In the genomic region with DNA sequence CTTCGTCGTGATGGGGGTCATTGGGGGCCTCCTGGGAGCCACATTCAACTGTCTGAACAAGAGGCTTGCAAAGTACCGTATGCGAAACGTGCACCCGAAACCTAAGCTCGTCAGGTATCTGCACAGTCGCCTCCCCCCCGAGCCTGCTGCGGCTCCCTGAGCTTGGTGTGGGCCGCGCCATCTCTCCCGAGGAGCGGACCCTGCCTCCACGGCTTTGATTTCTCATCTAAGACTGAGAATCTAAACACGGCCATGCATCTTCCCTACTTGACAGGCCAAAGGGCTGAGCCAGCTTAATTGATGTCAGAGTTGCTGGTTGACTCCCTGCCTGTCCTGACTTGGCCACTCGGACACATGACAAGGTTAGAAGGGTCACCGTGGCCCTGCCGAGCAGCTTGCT, we compare ENCODE assay signal across 17 cellular contexts. TPM values are rescaled to one million over a fixed set of nuclear protein-coding genes. Genes with fewer than 3 reads are reported as not detected.
DNase-seq lines count a peak whose midpoint lies in the region; ATAC-seq, FAIRE-seq and TF ChIP-seq lines count a peak whose summit lies in the region.
"Had no signal": no experiment of that assay in that cellular context is flagged by ENCODE, and none has a peak within 500 bp of the region (broad histone marks: within the 10 kb centered on the region; RNA-seq: fewer than 3 reads in every experiment).

No MANE protein-coding gene starts in this region.

- no peak for FAIRE-seq in H1 (lab: Jason Lieb, UNC)
- FAIRE-seq: H54 had no signal

- no peak overlapping the region for H2BK12ac ChIP-seq in H1 (ENCODE audit: low read depth, low read length)

- H3K9me3 Mint-ChIP-seq in natural killer cell treated with Interleukin-12 subunit alpha and Interleukin-12 subunit beta and Interleukin-15 and Interleukin-18, amount 100 ng/mL, for 72 hours = no peaks in the 10 kb centered on the region
- H3K9me3 Mint-ChIP-seq in natural killer cell = no peaks in the 10 kb centered on the region
- no peaks in the 10 kb centered on the region for H3K9me3 Mint-ChIP-seq in stimulated activated naive B cell treated with anti-CD40 and anti-IgM and Interleukin-4, amounts not matched to agents 10 μg/mL and 1 μg/mL and 100 μg/mL, for 72 hours
- H3K9me3 Mint-ChIP-seq: CD8-positive, alpha-beta memory T cell had no signal

- no peak overlapping the region for H3K18ac ChIP-seq in H1 (ENCODE audit: extremely low read depth, low read length)

- H3K9me3 ChIP-seq in H1 (ENCODE audit: insufficient read depth in 2 of 2, low read depth in 1 of 2, low read length in 1 of 2) = no peaks in the 10 kb centered on the region
- H3K9me3 ChIP-seq in gastroesophageal sphincter = no peaks in the 10 kb centered on the region
- H3K9me3 ChIP-seq: BLaER1 had no signal

- no peak overlapping the region for H3K4me3 Mint-ChIP-seq in natural killer cell treated with Interleukin-12 subunit alpha and Interleukin-12 subunit beta and Interleukin-15 and Interleukin-18, amount 100 ng/mL, for 72 hours
- no peak overlapping the region for H3K4me3 Mint-ChIP-seq in natural killer cell
- peak overlapping the region in 1 of 2 donors; percentile 33 for H3K4me3 Mint-ChIP-seq in stimulated activated naive B cell treated with anti-CD40 and anti-IgM and Interleukin-4, amounts not matched to agents 10 μg/mL and 1 μg/mL and 100 μg/mL, for 72 hours
- H3K4me3 Mint-ChIP-seq: CD8-positive, alpha-beta memory T cell had no signal

- no peaks in the 10 kb centered on the region for H3K4me1 Mint-ChIP-seq in natural killer cell treated with Interleukin-12 subunit alpha and Interleukin-12 subunit beta and Interleukin-15 and Interleukin-18, amount 100 ng/mL, for 72 hours (ENCODE audit: low read depth in 2 of 2)
- no peaks in the 10 kb centered on the region for H3K4me1 Mint-ChIP-seq in natural killer cell
- H3K4me1 Mint-ChIP-seq in stimulated activated naive B cell treated with anti-CD40 and anti-IgM and Interleukin-4, amounts not matched to agents 10 μg/mL and 1 μg/mL and 100 μg/mL, for 72 hours = peaks cover 1 to 6% of the 10 kb centered on the region in 2 donors
- H3K4me1 Mint-ChIP-seq: CD8-positive, alpha-beta memory T cell had no signal

- WGBS in H1 (ENCODE audit: extremely low coverage in 1 of 2, insufficient coverage in 1 of 2, insufficient read length in 1 of 2, insufficient replicate concordance in 2 of 2, low coverage in 1 of 2, low lambda C conversion rate in 2 of 2, missing lambda C conversion rate in 1 of 2), 2 experiments = 97% methylated on average over 17 of the region's 19 CpGs; no CpG with 5 or more reads in 1 of the 2 experiments
- WGBS in gastroesophageal sphincter (ENCODE audit: low coverage in 1 of 2), 2 donors = 86 to 100% methylated on average over 2 to 14 of the region's 19 CpGs

- peaks cover 10% of the 10 kb centered on the region for H3K36me3 Mint-ChIP-seq in natural killer cell treated with Interleukin-12 subunit alpha and Interleukin-12 subunit beta and Interleukin-15 and Interleukin-18, amount 100 ng/mL, for 72 hours
- H3K36me3 Mint-ChIP-seq in natural killer cell = no peaks in the 10 kb centered on the region
- H3K36me3 Mint-ChIP-seq in stimulated activated naive B cell treated with anti-CD40 and anti-IgM and Interleukin-4, amounts not matched to agents 10 μg/mL and 1 μg/mL and 100 μg/mL, for 72 hours = peaks cover 38 to 53% of the 10 kb centered on the region in 2 donors

- H4K8ac ChIP-seq in H1 (ENCODE audit: extremely low read depth, insufficient read depth, low read length) = peak overlapping the region; percentile 12; the same call in 1 of the 2 replicates

- no peak overlapping the region for H3K14ac ChIP-seq in H1 (ENCODE audit: insufficient read length)

- no peak overlapping the region for H3K23ac ChIP-seq in H1 (ENCODE audit: insufficient read length)

- no peak overlapping the region for H3K4me2 ChIP-seq in H1 (ENCODE audit: insufficient read depth in 1 of 2, low read depth in 2 of 2, low read length in 2 of 2)
- H3K4me2 ChIP-seq: BLaER1 had no signal

- H3K27me3 Mint-ChIP-seq in natural killer cell treated with Interleukin-12 subunit alpha and Interleukin-12 subunit beta and Interleukin-15 and Interleukin-18, amount 100 ng/mL, for 72 hours = no peaks in the 10 kb centered on the region
- no peaks in the 10 kb centered on the region for H3K27me3 Mint-ChIP-seq in natural killer cell (ENCODE audit: low read depth in 2 of 2)
- no peaks in the 10 kb centered on the region for H3K27me3 Mint-ChIP-seq in stimulated activated naive B cell treated with anti-CD40 and anti-IgM and Interleukin-4, amounts not matched to agents 10 μg/mL and 1 μg/mL and 100 μg/mL, for 72 hours
- H3K27me3 Mint-ChIP-seq: CD8-positive, alpha-beta memory T cell had no signal

- TF ChIP-seq EP300 in H1 (IDR thresholded peaks at IDR 0.05; ENCODE audit: borderline replicate concordance in 1 of 2, low read depth in 2 of 2, low read length in 2 of 2) (no peak), gastroesophageal sphincter (IDR thresholded peaks at IDR 0.05) (no peak)

- DNase-seq in natural killer cell treated with Interleukin-12 subunit alpha and Interleukin-12 subunit beta and Interleukin-15 and Interleukin-18, amount 100 ng/mL, for 72 hours (ENCODE audit: low spot score) = peak; percentile 57
- DNase-seq in natural killer cell (no peak), H1 (ENCODE audit: low read depth in 1 of 2, low spot score in 2 of 2) (no peak), myocyte (ENCODE audit: low read depth) (peak; percentile 6), SW480 (ENCODE audit: low spot score) (no peak)
- DNase-seq in stimulated activated naive B cell treated with anti-CD40 and anti-IgM and Interleukin-4, amounts not matched to agents 10 μg/mL and 1 μg/mL and 100 μg/mL, for 72 hours = no peak
- no peak for DNase-seq in stimulated activated CD4-positive, alpha-beta T cell treated with anti-CD3 and anti-CD28 coated beads, Interleukin-15, amount 100 ng/mL, for 24 hours
- DNase-seq: 8988T; AML-193; CD8-positive, alpha-beta memory T cell; DMS53; GF-D8 had no signal

- H3K4ac ChIP-seq in H1 (replicated peaks; ENCODE audit: insufficient read length, low read depth, low read length) = no peak overlapping the region

- H3K79me2 ChIP-seq in H1 (ENCODE audit: control insufficient read depth in 1 of 2, insufficient read depth in 2 of 2, low read length in 2 of 2) = no peaks in the 10 kb centered on the region

- no peak for TF ChIP-seq POLR2A in H1 (IDR thresholded peaks at IDR 0.05; ENCODE audit: control extremely low read depth in 1 of 2, low read depth in 2 of 2, low read length in 2 of 2)
- no peak for TF ChIP-seq POLR2A in gastroesophageal sphincter (IDR thresholded peaks at IDR 0.05)

- H3K4me3 ChIP-seq in H1 (ENCODE audit: extremely low read depth in 1 of 4, insufficient read depth in 2 of 4, low read depth in 3 of 4, low read length in 4 of 4) (no peak overlapping the region), gastroesophageal sphincter (no peak overlapping the region)
- H3K4me3 ChIP-seq: BLaER1 had no signal

- peaks cover 0 to 6% of the 10 kb centered on the region in 2 experiments for H4K20me1 ChIP-seq in H1 (replicated peaks in 1 of 2; ENCODE audit: control insufficient read depth in 1 of 2, insufficient read depth in 2 of 2, low read length in 2 of 2)

- no peak for TF ChIP-seq CTCF in natural killer cell (IDR thresholded peaks at IDR 0.05)
- no peak for TF ChIP-seq CTCF in H1 (IDR thresholded peaks at IDR 0.05; ENCODE audit: control extremely low read depth in 1 of 3, insufficient read depth in 1 of 3, low read depth in 1 of 3, low read length in 3 of 3)
- no peak for TF ChIP-seq CTCF in gastroesophageal sphincter (IDR thresholded peaks at IDR 0.05)

- H3K4me1 ChIP-seq in H1 (replicated peaks in 1 of 4; ENCODE audit: control insufficient read depth in 3 of 4, insufficient read depth in 4 of 4, low read length in 3 of 4) = no peaks in the 10 kb centered on the region
- H3K4me1 ChIP-seq in gastroesophageal sphincter = no peaks in the 10 kb centered on the region
- H3K4me1 ChIP-seq: BLaER1 had no signal

- H2BK15ac ChIP-seq in H1 (ENCODE audit: low read length) = no peak overlapping the region

- no peak overlapping the region for H2BK5ac ChIP-seq in H1 (ENCODE audit: low read depth, low read length)

- intact Hi-C loops in natural killer cell (cut with micrococcal nuclease) = no loop called here

- no peak overlapping the region for H2AFZ ChIP-seq in H1 (ENCODE audit: low read length)

- no peak overlapping the region for H3K27ac Mint-ChIP-seq in natural killer cell treated with Interleukin-12 subunit alpha and Interleukin-12 subunit beta and Interleukin-15 and Interleukin-18, amount 100 ng/mL, for 72 hours
- H3K27ac Mint-ChIP-seq in natural killer cell = no peak overlapping the region
- H3K27ac Mint-ChIP-seq in stimulated activated naive B cell treated with anti-CD40 and anti-IgM and Interleukin-4, amounts not matched to agents 10 μg/mL and 1 μg/mL and 100 μg/mL, for 72 hours = peak overlapping the region; percentile 62

- no peaks in the 10 kb centered on the region; the same call in 1 of the 2 replicates for H3K79me1 ChIP-seq in H1 (ENCODE audit: low read depth, low read length)

- no peak for ATAC-seq in natural killer cell treated with Interleukin-12 subunit alpha and Interleukin-12 subunit beta and Interleukin-15 and Interleukin-18, amount 100 ng/mL, for 72 hours
- ATAC-seq in natural killer cell = no peak
- no peak for ATAC-seq in stimulated activated naive B cell treated with anti-CD40 and anti-IgM and Interleukin-4, amounts not matched to agents 10 μg/mL and 1 μg/mL and 100 μg/mL, for 72 hours (replicated peaks)
- no peak for ATAC-seq in gastroesophageal sphincter
- ATAC-seq: HCT116 had no signal

- POLR2A ChIA-PET in H1 (lab: Charles Lee; ENCODE audit: partially characterized antibody) = interaction anchor here (1.2 to 1.8 kb wide), 5 partner anchors 69 to 97 kb away, joined by 3 to 10 read pairs (median 3); a partner anchor contains a TSS

- no peak overlapping the region for H2BK20ac ChIP-seq in H1 (ENCODE audit: low read length)

- H4K91ac ChIP-seq in H1 (replicated peaks; ENCODE audit: insufficient read length, low read length) = no peak overlapping the region

- no peak overlapping the region for H4K5ac ChIP-seq in H1 (ENCODE audit: insufficient read length, low read depth, low read length)

- no peaks in the 10 kb centered on the region for H3K23me2 ChIP-seq in H1 (ENCODE audit: low read depth, low read length)

- H2BK120ac ChIP-seq in H1 (replicated peaks; ENCODE audit: low read depth, low read length) = no peak overlapping the region

- H3K36me3 ChIP-seq in H1 (ENCODE audit: control insufficient read depth in 2 of 4, insufficient read depth in 4 of 4, low read length in 3 of 4) = peaks cover 33 to 73% (median 61%) of the 10 kb centered on the region in 4 experiments
- H3K36me3 ChIP-seq in gastroesophageal sphincter = peaks cover 3 to 99% of the 10 kb centered on the region in 2 donors

- H3K9ac ChIP-seq in H1 (replicated peaks in 1 of 4; ENCODE audit: extremely low read depth in 1 of 4, low read depth in 3 of 4, low read length in 3 of 4) = no peak overlapping the region
- H3K9ac ChIP-seq: BLaER1 had no signal

- CTCF ChIA-PET in H1 (lab: Charles Lee; ENCODE audit: partially characterized antibody) = interaction anchor here (0.7 to 1.8 kb wide), 5 partner anchors 10 to 173 kb away, joined by 3 to 5 read pairs (median 3); no protein-coding TSS in a partner anchor

- no peak overlapping the region for H2AK5ac ChIP-seq in H1 (ENCODE audit: low read depth, low read length)

- no peaks in the 10 kb centered on the region for H3K27me3 ChIP-seq in H1 (replicated peaks in 1 of 4; ENCODE audit: control insufficient read depth in 3 of 4, extremely low read depth in 1 of 4, insufficient read depth in 3 of 4, low read length in 3 of 4)
- no peaks in the 10 kb centered on the region for H3K27me3 ChIP-seq in gastroesophageal sphincter
- H3K27me3 ChIP-seq: BLaER1 had no signal

- TF ChIP-seq RAD21 in H1 (IDR thresholded peaks at IDR 0.05 in 1 of 2, conservative IDR thresholded peaks at IDR 0.05 in 1 of 2; ENCODE audit: low read depth in 2 of 2, low read length in 2 of 2) = no peak

- no peak overlapping the region for H3K56ac ChIP-seq in H1 (replicated peaks; ENCODE audit: insufficient read length, low read depth, low read length)

- H3K27ac ChIP-seq in H1 (ENCODE audit: low read depth, low read length) (no peak overlapping the region), gastroesophageal sphincter (no peak overlapping the region)
- H3K27ac ChIP-seq: BLaER1, HL-60 had no signal

RNA-seq across cellular contexts. Expression of a gene that starts 19.1 kb away (rescaled TPM):
- total RNA-seq in natural killer cell treated with Interleukin-12 subunit alpha and Interleukin-12 subunit beta and Interleukin-15 and Interleukin-18, amount 100 ng/mL, for 72 hours = not detected
- total RNA-seq in natural killer cell = not detected
- not detected in 2 replicates for total RNA-seq in H1 (2021; fragmentation: NEBNext Ultra II Directional; extraction: Animal tissue kit (Norgen Biotek cat#: 25700))
- not detected in 2 replicates for polyA plus RNA-seq in H1 (2011; rRNA removed)
- not detected for polyA plus RNA-seq in H1 (2011; cell fraction: cytosol; rRNA removed)
- polyA plus RNA-seq in H1 (2011; cell fraction: nucleus; rRNA removed) = not detected
- polyA plus RNA-seq in H1 (2012, experiment 1 of 2) = 0.28 to 0.62 TPM in 2 of 4 replicates, not detected in the others
- polyA plus RNA-seq in H1 (2012, experiment 2 of 2) = not detected
- polyA plus RNA-seq in H1 (2013, experiment 1 of 2) = not detected
- not detected for polyA plus RNA-seq in H1 (2013, experiment 2 of 2)
- polyA minus RNA-seq in H1 (2011; rRNA and poly(A)+ RNA removed) = not detected in 2 replicates
- polyA minus RNA-seq in H1 (2011; cell fraction: cytosol; rRNA and poly(A)+ RNA removed) = not detected
- polyA minus RNA-seq in H1 (2011; cell fraction: nucleus; rRNA and poly(A)+ RNA removed) = not detected
- 0.47 and 1.3 TPM in 2 replicates for total RNA-seq in myocyte
- 1.6 TPM for polyA plus RNA-seq in myocyte (2012)
- total RNA-seq in gastroesophageal sphincter = under 1 TPM in 1 of 4 donors, not detected in 3; 0.93 TPM
- total RNA-seq: CD8-positive, alpha-beta memory T cell had no signal
- polyA plus RNA-seq: CD8-positive, alpha-beta memory T cell had no signal

RNA-seq across cellular contexts. Expression of a gene that starts 22.5 kb away (rescaled TPM):
- total RNA-seq in natural killer cell treated with Interleukin-12 subunit alpha and Interleukin-12 subunit beta and Interleukin-15 and Interleukin-18, amount 100 ng/mL, for 72 hours = 10 to 100 TPM; 15.0 to 31.0 TPM
- total RNA-seq in natural killer cell = 10 to 100 TPM; 21.4 to 28.6 (median 25.6) TPM
- 25.5 and 26.0 TPM in 2 replicates for total RNA-seq in H1 (2021; fragmentation: NEBNext Ultra II Directional; extraction: Animal tissue kit (Norgen Biotek cat#: 25700))
- 15.7 and 20.4 TPM in 2 replicates for polyA plus RNA-seq in H1 (2011; rRNA removed)
- polyA plus RNA-seq in H1 (2011; cell fraction: cytosol; rRNA removed) = 14.5 TPM
- polyA plus RNA-seq in H1 (2011; cell fraction: nucleus; rRNA removed) = 56.9 TPM
- 16.3 to 19.7 TPM (median 17.9 TPM) in 4 replicates for polyA plus RNA-seq in H1 (2012, experiment 1 of 2)
- 5.3 TPM for polyA plus RNA-seq in H1 (2012, experiment 2 of 2)
- 25.9 TPM for polyA plus RNA-seq in H1 (2013, experiment 1 of 2)
- 26.7 TPM for polyA plus RNA-seq in H1 (2013, experiment 2 of 2)
- polyA minus RNA-seq in H1 (2011; rRNA and poly(A)+ RNA removed) = 14.1 and 19.6 TPM in 2 replicates
- 11.1 TPM for polyA minus RNA-seq in H1 (2011; cell fraction: cytosol; rRNA and poly(A)+ RNA removed)
- polyA minus RNA-seq in H1 (2011; cell fraction: nucleus; rRNA and poly(A)+ RNA removed) = 21.3 TPM
- 16.0 and 22.2 TPM in 2 replicates for total RNA-seq in myocyte
- 15.6 TPM for polyA plus RNA-seq in myocyte (2012)
- total RNA-seq in gastroesophageal sphincter = 10 to 100 TPM; 12.8 to 23.8 (median 18.3) TPM

RNA-seq across cellular contexts. Expression of a gene that starts 22.7 kb away (rescaled TPM):
- 10 to 100 TPM; 25.7 to 30.4 TPM for total RNA-seq in natural killer cell treated with Interleukin-12 subunit alpha and Interleukin-12 subunit beta and Interleukin-15 and Interleukin-18, amount 100 ng/mL, for 72 hours
- total RNA-seq in natural killer cell = 10 to 100 TPM; 61.8 to 78.4 (median 69.5) TPM
- 17.9 and 18.5 TPM in 2 replicates for total RNA-seq in H1 (2021; fragmentation: NEBNext Ultra II Directional; extraction: Animal tissue kit (Norgen Biotek cat#: 25700))
- 8.7 and 11.6 TPM in 2 replicates for polyA plus RNA-seq in H1 (2011; rRNA removed)
- polyA plus RNA-seq in H1 (2011; cell fraction: cytosol; rRNA removed) = 11.6 TPM
- polyA plus RNA-seq in H1 (2011; cell fraction: nucleus; rRNA removed) = 25.9 TPM
- polyA plus RNA-seq in H1 (2012, experiment 1 of 2) = 8.8 to 11.6 TPM (median 10.6 TPM) in 4 replicates
- polyA plus RNA-seq in H1 (2012, experiment 2 of 2) = 9.7 TPM
- polyA plus RNA-seq in H1 (2013, experiment 1 of 2) = 7.9 TPM
- polyA plus RNA-seq in H1 (2013, experiment 2 of 2) = 6.8 TPM
- 27.2 and 30.4 TPM in 2 replicates for polyA minus RNA-seq in H1 (2011; rRNA and poly(A)+ RNA removed)
- 13.9 TPM for polyA minus RNA-seq in H1 (2011; cell fraction: cytosol; rRNA and poly(A)+ RNA removed)
- 36.5 TPM for polyA minus RNA-seq in H1 (2011; cell fraction: nucleus; rRNA and poly(A)+ RNA removed)
- total RNA-seq in myocyte = 32.5 and 39.6 TPM in 2 replicates
- 16.6 TPM for polyA plus RNA-seq in myocyte (2012)
- 10 to 100 TPM; 18.6 to 46.7 (median 27.9) TPM for total RNA-seq in gastroesophageal sphincter

RNA-seq across cellular contexts. Expression of a gene that starts 30.2 kb away (rescaled TPM):
- not detected for total RNA-seq in natural killer cell treated with Interleukin-12 subunit alpha and Interleukin-12 subunit beta and Interleukin-15 and Interleukin-18, amount 100 ng/mL, for 72 hours
- total RNA-seq in natural killer cell (not detected), myocyte (not detected in 2 replicates), gastroesophageal sphincter (not detected)
- total RNA-seq in H1 (2021; fragmentation: NEBNext Ultra II Directional; extraction: Animal tissue kit (Norgen Biotek cat#: 25700)) = 0.91 and 1.2 TPM in 2 replicates
- polyA plus RNA-seq in H1 (2011; rRNA removed) = 0.36 and 0.77 TPM in 2 replicates
- polyA plus RNA-seq in H1 (2011; cell fraction: cytosol; rRNA removed) = 0.18 TPM
- polyA plus RNA-seq in H1 (2011; cell fraction: nucleus; rRNA removed) = 0.19 TPM
- polyA plus RNA-seq in H1 (2012, experiment 1 of 2) = 0.27 to 0.49 TPM in 2 of 4 replicates, not detected in the others
- polyA plus RNA-seq in H1 (2012, experiment 2 of 2) = 0.67 TPM
- 1.8 TPM for polyA plus RNA-seq in H1 (2013, experiment 1 of 2)
- polyA plus RNA-seq in H1 (2013, experiment 2 of 2) = 2.2 TPM
- not detected in 2 replicates for polyA minus RNA-seq in H1 (2011; rRNA and poly(A)+ RNA removed)
- polyA minus RNA-seq in H1 (2011; cell fraction: cytosol; rRNA and poly(A)+ RNA removed) = not detected
- not detected for polyA minus RNA-seq in H1 (2011; cell fraction: nucleus; rRNA and poly(A)+ RNA removed)
- polyA plus RNA-seq in myocyte (2012) = not detected
- total RNA-seq: CD8-positive, alpha-beta memory T cell had no signal
- polyA plus RNA-seq: CD8-positive, alpha-beta memory T cell had no signal

Comparison
In these comparisons a context has a peak if more than half of its experiments do, and no peak if none do; other contexts are left out.
1. DNase-seq: peak in natural killer cell treated with Interleukin-12 subunit alpha and Interleukin-12 subunit beta and Interleukin-15 and Interleukin-18, amount 100 ng/mL, for 72 hours (single experiment) and myocyte (single experiment); none in natural killer cell (single experiment), H1 (0 of 2), stimulated activated naive B cell treated with anti-CD40 and anti-IgM and Interleukin-4, amounts not matched to agents 10 μg/mL and 1 μg/mL and 100 μg/mL, for 72 hours (single experiment), stimulated activated CD4-positive, alpha-beta T cell treated with anti-CD3 and anti-CD28 coated beads, Interleukin-15, amount 100 ng/mL, for 24 hours (single experiment) and SW480 (single experiment).